8 cellular contexts compared by ENCODE assay signal in genomic region chr9:114504341-114505186, GRCh38. TPM values are rescaled to one million over a fixed set of nuclear protein-coding genes. Genes with fewer than 3 reads are reported as not detected.
DNase-seq lines count a peak whose midpoint lies in the region; FAIRE-seq and TF ChIP-seq lines count a peak whose summit lies in the region.

No MANE protein-coding gene starts in this region.

- H3K79me2 ChIP-seq in astrocyte (ENCODE audit: insufficient read depth, low read length) = no peaks in the 10 kb centered on the region
- peaks cover 6% of the 10 kb centered on the region for H3K79me2 ChIP-seq in hepatocyte

- H3K4me1 Mint-ChIP-seq in astrocyte (ENCODE audit: low read depth, unreplicated experiment) = peaks cover 24% of the 10 kb centered on the region

- TF ChIP-seq CTCF in astrocyte (IDR thresholded peaks at IDR 0.05; ENCODE audit: insufficient read depth, low read depth, low read length) (peak; percentile 14), hepatocyte (IDR thresholded peaks at IDR 0.05; ENCODE audit: poor library complexity) (peak; percentile 45)

- peaks cover 22% of the 10 kb centered on the region for H3K4me1 ChIP-seq in astrocyte (ENCODE audit: insufficient read depth, low read length)
- peaks cover 20% of the 10 kb centered on the region for H3K4me1 ChIP-seq in hepatocyte (ENCODE audit: insufficient read depth)
- peaks cover 16% of the 10 kb centered on the region for H3K4me1 ChIP-seq in rectal smooth muscle tissue (ENCODE audit: control insufficient read depth, insufficient read depth, low read length)

- H3K4me2 ChIP-seq in astrocyte (ENCODE audit: low read length) (peak overlapping the region; percentile 98), hepatocyte (peak overlapping the region; percentile 95)

- H4K20me1 ChIP-seq in astrocyte (ENCODE audit: insufficient read depth, low read length) (peaks cover 3% of the 10 kb centered on the region), hepatocyte (ENCODE audit: insufficient read depth, poor library complexity, severe bottlenecking) (no peaks in the 10 kb centered on the region)

- H3K27me3 Mint-ChIP-seq in astrocyte (ENCODE audit: low read depth, unreplicated experiment) = peaks cover 14% of the 10 kb centered on the region

- H3K4me3 ChIP-seq in SK-N-MC (peak overlapping the region; percentile 93), astrocyte (ENCODE audit: insufficient read depth, low read depth, low read length) (peak overlapping the region; percentile 62), hepatocyte (peak overlapping the region; percentile 53), rectal smooth muscle tissue (ENCODE audit: low read length) (peak overlapping the region; percentile 72)

- H2AFZ ChIP-seq in astrocyte (ENCODE audit: low read depth, low read length) (peak overlapping the region; percentile 85), hepatocyte (peak overlapping the region; percentile 81)

- no peaks in the 10 kb centered on the region for H3K36me3 ChIP-seq in SK-N-MC (ENCODE audit: insufficient read depth, low read length)
- no peaks in the 10 kb centered on the region for H3K36me3 ChIP-seq in astrocyte (ENCODE audit: insufficient read depth, low read length)
- no peaks in the 10 kb centered on the region for H3K36me3 ChIP-seq in hepatocyte (replicated peaks; ENCODE audit: insufficient read depth, low read depth)
- H3K36me3 ChIP-seq in rectal smooth muscle tissue (ENCODE audit: control insufficient read depth, insufficient read depth, low read length) = no peaks in the 10 kb centered on the region

- H3K9ac ChIP-seq in SK-N-MC (ENCODE audit: insufficient read length) (peak overlapping the region; percentile 51), astrocyte (ENCODE audit: low read length) (peak overlapping the region; percentile 87), rectal smooth muscle tissue (ENCODE audit: low read length) (peak overlapping the region; percentile 61)

- H3K27ac ChIP-seq in SK-N-MC = no peak overlapping the region
- no peak overlapping the region for H3K27ac ChIP-seq in astrocyte (ENCODE audit: low read depth, low read length)
- peak overlapping the region; percentile 55 for H3K27ac ChIP-seq in hepatocyte
- H3K27ac ChIP-seq in rectal smooth muscle tissue (ENCODE audit: low read depth, low read length) = peak overlapping the region; percentile 93

- H3K9me3 ChIP-seq in SK-N-MC (ENCODE audit: low read depth, low read length) (no peaks in the 10 kb centered on the region), astrocyte (ENCODE audit: insufficient read depth, low read depth, low read length) (no peaks in the 10 kb centered on the region), hepatocyte (ENCODE audit: low read depth) (no peaks in the 10 kb centered on the region)

- H3K27me3 ChIP-seq in astrocyte (ENCODE audit: insufficient read depth, low read length) (peaks cover 39% of the 10 kb centered on the region), hepatocyte (peaks cover 15% of the 10 kb centered on the region), rectal smooth muscle tissue (ENCODE audit: control insufficient read depth, insufficient read depth, low read length) (no peaks in the 10 kb centered on the region)

- no peaks in the 10 kb centered on the region for H3K9me2 ChIP-seq in hepatocyte (replicated peaks; ENCODE audit: insufficient read depth)

- 8% methylated on average over 67 of the region's 101 CpGs for WGBS in hepatocyte (ENCODE audit: low lambda C conversion rate, missing lambda C conversion rate)

- DNase-seq in NCI-H1417 (lab: John Stamatoyannopoulos, UW) (peak; percentile 4 to 88 (median 79)), NCI-H1417 treated with DMSO at 0.1 percent for 48 hours (lab: John Stamatoyannopoulos, UW) (no peak), SK-N-MC (ENCODE audit: low read depth, low spot score) (no peak), astrocyte (ENCODE audit: low read depth) (peak; percentile 49), hepatocyte (ENCODE audit: low spot score) (peak; percentile 72), NCI-H2029 treated with DMSO at 0.1 percent for 48 hours (lab: John Stamatoyannopoulos, UW) (no peak), NCI-H524 treated with DMSO at 0.1 percent for 48 hours (lab: John Stamatoyannopoulos, UW) (no peak)

- no peaks in the 10 kb centered on the region for H3K36me3 Mint-ChIP-seq in astrocyte (ENCODE audit: low read depth, unreplicated experiment)

- no peak for FAIRE-seq in astrocyte (lab: Jason Lieb, UNC)

- H3K27ac Mint-ChIP-seq in astrocyte (ENCODE audit: unreplicated experiment) = peak overlapping the region; percentile 75

- H3K9me3 Mint-ChIP-seq in astrocyte (ENCODE audit: unreplicated experiment) = no peaks in the 10 kb centered on the region

- H3K4me3 Mint-ChIP-seq in astrocyte (ENCODE audit: unreplicated experiment) = peak overlapping the region; percentile 90

RNA-seq across cellular contexts. Expression of gene WHRN, which starts 0.7 kb away (rescaled TPM):
- 9.4 and 10.2 TPM in 2 replicates for total RNA-seq in astrocyte
- total RNA-seq in hepatocyte = 3.2 and 3.7 TPM in 2 replicates
- 6.6 and 14.4 TPM in 2 replicates for polyA plus RNA-seq in hepatocyte

Comparison
In these comparisons a context has a peak if more than half of its experiments do, and no peak if none do; other contexts are left out.
1. DNase-seq: peak in NCI-H1417 (3 of 3), astrocyte (single experiment) and hepatocyte (single experiment); none in NCI-H1417 treated with DMSO at 0.1 percent for 48 hours (single experiment), SK-N-MC (single experiment), NCI-H2029 treated with DMSO at 0.1 percent for 48 hours (single experiment) and NCI-H524 treated with DMSO at 0.1 percent for 48 hours (single experiment).
2. H3K27ac ChIP-seq: peak in hepatocyte (single experiment) and rectal smooth muscle tissue (single experiment); none in SK-N-MC (single experiment) and astrocyte (single experiment).
3. Peak in every context shown above with its lines, with median percentiles within 50 percentile points of each other: H3K4me3 ChIP-seq and H3K9ac ChIP-seq.